8 cellular contexts compared by ENCODE assay signal in the genomic region with DNA sequence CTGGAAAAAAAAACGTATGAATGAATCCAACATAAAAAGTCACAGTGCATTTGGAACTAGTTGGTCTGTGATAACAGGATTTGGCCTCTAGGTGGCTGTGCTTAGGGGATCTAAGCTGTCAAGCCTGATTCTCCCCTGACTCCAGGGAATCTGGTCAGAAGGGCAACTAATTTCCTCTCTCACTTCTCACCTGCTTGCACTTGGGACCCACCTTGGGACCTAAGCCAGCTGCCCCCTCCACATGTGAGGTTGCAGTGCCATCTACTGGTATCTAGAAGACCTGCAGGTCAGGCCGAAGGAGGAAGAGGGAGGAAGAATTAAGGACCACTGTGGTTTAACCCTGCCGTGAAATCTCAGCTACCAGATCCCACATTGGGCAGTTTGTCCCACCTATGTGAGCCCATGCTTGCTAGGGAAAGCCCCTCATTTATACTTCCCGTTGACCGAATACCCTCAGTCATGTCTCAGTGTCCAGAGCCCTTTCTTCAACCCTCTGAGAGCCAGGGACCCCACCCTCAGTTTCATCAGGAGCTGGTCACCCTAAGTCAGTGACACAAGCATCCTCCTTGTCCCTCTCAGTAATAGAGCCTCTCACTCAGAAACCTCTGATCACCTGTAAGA. TPM values are rescaled to one million over a fixed set of nuclear protein-coding genes. Genes with fewer than 3 reads are reported as not detected.
DNase-seq lines count a peak whose midpoint lies in the region; ATAC-seq and TF ChIP-seq lines count a peak whose summit lies in the region.

No MANE protein-coding gene starts in this region.

- H3K4me1 Mint-ChIP-seq in activated T-cell treated with anti-CD3 and anti-CD28 coated beads, Interleukin-2, amount 50 U/mL, for 4 hours (ENCODE audit: low read depth) = peaks cover 11% of the 10 kb centered on the region

- H3K79me2 ChIP-seq in PC-3 (ENCODE audit: low read length) = no peaks in the 10 kb centered on the region

- no peak overlapping the region for H3K4me2 ChIP-seq in PC-3 (ENCODE audit: low read length)

- peak; percentile 95 for TF ChIP-seq CTCF in PC-3 (conservative IDR thresholded peaks at IDR 0.05; ENCODE audit: low read depth, low read length)
- TF ChIP-seq CTCF in fibroblast of pulmonary artery (IDR thresholded peaks at IDR 0.05; ENCODE audit: low read length, missing control alignments) = peak; percentile 94
- peak; percentile 85 to 93 (median 89) for TF ChIP-seq CTCF in upper lobe of left lung (IDR thresholded peaks at IDR 0.05)

- intact Hi-C loops in PC-3 (cut with micrococcal nuclease) = loop anchor here (2.0 kb wide), 2 partner anchors 103 to 331 kb away; no protein-coding TSS in a partner anchor

- H3K4me3 Mint-ChIP-seq in activated T-cell treated with anti-CD3 and anti-CD28 coated beads, Interleukin-2, amount 50 U/mL, for 4 hours = no peak overlapping the region

- DNase-seq in DMS153 treated with DMSO at 0.1 percent for 48 hours (lab: John Stamatoyannopoulos, UW; ENCODE audit: unreplicated experiment) (peak; percentile 78), HuH-7 (ENCODE audit: low spot score) (peak; percentile 81), PC-3 (peak; percentile 68), fibroblast of pulmonary artery (ENCODE audit: low read depth) (peak; percentile 53), non-pigmented ciliary epithelial cell (ENCODE audit: low read depth) (peak; percentile 13), upper lobe of left lung (peak in 1 of 2 donors; percentile 74)
- peak; percentile 45 for DNase-seq in activated T-cell treated with anti-CD3 and anti-CD28 coated beads, Interleukin-2, amount 50 U/mL, for 4 hours

- no peaks in the 10 kb centered on the region for H3K36me3 ChIP-seq in PC-3 (ENCODE audit: low read depth, low read length)
- H3K36me3 ChIP-seq in upper lobe of left lung = no peaks in the 10 kb centered on the region

- H3K27ac ChIP-seq in PC-3 (ENCODE audit: low read length) (no peak overlapping the region), upper lobe of left lung (no peak overlapping the region)

- no peaks in the 10 kb centered on the region for H3K36me3 Mint-ChIP-seq in activated T-cell treated with anti-CD3 and anti-CD28 coated beads, Interleukin-2, amount 50 U/mL, for 4 hours (ENCODE audit: insufficient read depth)

- H3K9me3 Mint-ChIP-seq in activated T-cell treated with anti-CD3 and anti-CD28 coated beads, Interleukin-2, amount 50 U/mL, for 4 hours = no peaks in the 10 kb centered on the region

- no peak for TF ChIP-seq EP300 in upper lobe of left lung (IDR thresholded peaks at IDR 0.05)

- WGBS in upper lobe of left lung, 2 donors = 1 to 7% methylated on average over 5 of the region's 5 CpGs

- CTCF ChIA-PET in PC-3 (lab: Charles Lee) = interaction anchor here (1.2 kb wide), 1 partner anchor 9 kb away, joined by 6 read pairs; no protein-coding TSS in a partner anchor

- POLR2A ChIA-PET in PC-3 (lab: Charles Lee; ENCODE audit: unreplicated experiment) = interaction anchor here (0.7 kb wide), 1 partner anchor 9 kb away, joined by 3 read pairs; no protein-coding TSS in a partner anchor

- H3K4me3 ChIP-seq in PC-3 (ENCODE audit: low read length) = no peak overlapping the region
- no peak overlapping the region for H3K4me3 ChIP-seq in fibroblast of pulmonary artery (replicated peaks; ENCODE audit: low read depth, low read length)
- no peak overlapping the region for H3K4me3 ChIP-seq in upper lobe of left lung

- no TSS peak for BruUV-seq in PC-3 (replicated peaks; lab: Mats Ljungman, UMichigan)

- H3F3A ChIP-seq in PC-3 (ENCODE audit: low read length, unreplicated experiment) = no peaks in the 10 kb centered on the region

- no peak overlapping the region for H3K9ac ChIP-seq in PC-3 (ENCODE audit: low read length)

- H3K9me2 ChIP-seq in PC-3 (replicated peaks; ENCODE audit: low read length) = no peaks in the 10 kb centered on the region

- no peak for TF ChIP-seq POLR2A in upper lobe of left lung (IDR thresholded peaks at IDR 0.05)

- ATAC-seq in GM21390 (IDR thresholded peaks at IDR 0.05; ENCODE audit: unreplicated experiment) (peak; percentile 87), PC-3 (peak; percentile 71), upper lobe of left lung (ENCODE audit: low FRiP score in 2 of 2) (peak; percentile 79 to 81)
- peak; percentile 63 to 73 for ATAC-seq in activated T-cell treated with anti-CD3 and anti-CD28 coated beads, Interleukin-2, amount 50 U/mL, for 4 hours

- no peaks in the 10 kb centered on the region for H3K9me3 ChIP-seq in PC-3 (ENCODE audit: low read length)
- no peaks in the 10 kb centered on the region for H3K9me3 ChIP-seq in upper lobe of left lung

- H3K27me3 ChIP-seq in PC-3 (ENCODE audit: low read length) (peaks cover 19% of the 10 kb centered on the region; the same call in 1 of the 2 replicates), upper lobe of left lung (no peaks in the 10 kb centered on the region)

- no peak overlapping the region for H2AFZ ChIP-seq in PC-3 (ENCODE audit: low read length)

- H3K4me1 ChIP-seq in PC-3 (ENCODE audit: insufficient read depth, low read length) (peaks cover 4% of the 10 kb centered on the region; the same call in 1 of the 2 replicates), upper lobe of left lung (peaks cover 3 to 14% (median 4%) of the 10 kb centered on the region in 4 donors)

- no peaks in the 10 kb centered on the region for H4K20me1 ChIP-seq in PC-3 (ENCODE audit: low read length)

- H3K27me3 Mint-ChIP-seq in activated T-cell treated with anti-CD3 and anti-CD28 coated beads, Interleukin-2, amount 50 U/mL, for 4 hours (ENCODE audit: low read depth) = no peaks in the 10 kb centered on the region

RNA-seq across cellular contexts. Expression of gene CAVIN3, which starts 33.2 kb away (rescaled TPM):
- total RNA-seq in PC-3 (2014; rRNA removed) = not detected in 2 replicates
- total RNA-seq in activated T-cell treated with anti-CD3 and anti-CD28 coated beads, Interleukin-2, amount 50 U/mL, for 4 hours = 10 to 100 TPM in 2 of 3 donors, 1 to 10 TPM in 1; 8.6 to 26.1 (median 14.0) TPM
- total RNA-seq in upper lobe of left lung = 100 to 1,000 TPM in 2 of 6 donors, 10 to 100 TPM in 4; 45.1 to 173 (median 65.8) TPM

RNA-seq across cellular contexts. Expression of gene SMPD1, which starts 36.8 kb away (rescaled TPM):
- 12.1 and 12.9 TPM in 2 replicates for total RNA-seq in PC-3 (2014; rRNA removed)
- 10 to 100 TPM; 13.1 to 18.2 (median 16.3) TPM for total RNA-seq in activated T-cell treated with anti-CD3 and anti-CD28 coated beads, Interleukin-2, amount 50 U/mL, for 4 hours
- 10 to 100 TPM; 25.3 to 62.9 (median 53.9) TPM for total RNA-seq in upper lobe of left lung
